17 cellular contexts compared by ENCODE assay signal in genomic region chr20:57243480-57244220, GRCh38. TPM values are rescaled to one million over a fixed set of nuclear protein-coding genes. Genes with fewer than 3 reads are reported as not detected.
A peak's percentile ranks its signal among the peaks of the same experiment; 100 is the strongest.
DNase-seq lines count a peak whose midpoint lies in the region; ATAC-seq and TF ChIP-seq lines count a peak whose summit lies in the region.
"Had no signal": no experiment of that assay in that cellular context is flagged by ENCODE, and none has a peak within 500 bp of the region (broad histone marks: within the 10 kb centered on the region; RNA-seq: fewer than 3 reads in every experiment).

No MANE protein-coding gene starts in this region.

- H3K4me1 ChIP-seq in right atrium auricular region (peaks cover 0 to 3% of the 10 kb centered on the region in 2 donors), urinary bladder (ENCODE audit: insufficient read depth) (no peaks in the 10 kb centered on the region)

- no peaks in the 10 kb centered on the region for H3K4me1 Mint-ChIP-seq in activated naive CD8-positive, alpha-beta T cell treated with anti-CD3 and anti-CD28 coated beads, Interleukin-2, amount 50 U/mL, for 24 hours
- H3K4me1 Mint-ChIP-seq: activated T-helper 17 cell treated with anti-CD3 and anti-CD28 coated beads, Interleukin-2, amount 50 U/mL, for 72 hours had no signal

- H3K36me3 ChIP-seq in right atrium auricular region (no peaks in the 10 kb centered on the region), urinary bladder (ENCODE audit: insufficient read depth) (no peaks in the 10 kb centered on the region)
- H3K36me3 ChIP-seq: heart left ventricle had no signal

- H3K4me3 ChIP-seq in right atrium auricular region: no peak overlapping the region
- no peak overlapping the region for H3K4me3 ChIP-seq in urinary bladder (ENCODE audit: low read depth, low read length)
- H3K4me3 ChIP-seq: heart left ventricle had no signal

- ATAC-seq in Right ventricle myocardium superior (ENCODE audit: poor library complexity): peak; percentile 36
- no peak for ATAC-seq in activated naive CD8-positive, alpha-beta T cell treated with anti-CD3 and anti-CD28 coated beads, Interleukin-2, amount 50 U/mL, for 24 hours
- ATAC-seq in HG02981 (IDR thresholded peaks at IDR 0.05; ENCODE audit: unreplicated experiment): no peak
- ATAC-seq: activated T-helper 17 cell treated with anti-CD3 and anti-CD28 coated beads, Interleukin-2, amount 50 U/mL, for 72 hours; CD8-positive, alpha-beta T cell had no signal

- DNase-seq in Right ventricle myocardium superior (no peak), right atrium auricular region (ENCODE audit: low spot score) (no peak), SW480 (ENCODE audit: low spot score) (peak; percentile 57), kidney glomerular epithelial cell (lab: John Stamatoyannopoulos, UW) (peak; percentile 64), NCI-H446 treated with DMSO at 0.1 percent for 48 hours (lab: John Stamatoyannopoulos, UW) (no peak)
- no peak for DNase-seq in activated naive CD8-positive, alpha-beta T cell treated with anti-CD3 and anti-CD28 coated beads, Interleukin-2, amount 50 U/mL, for 24 hours
- DNase-seq: ACHN; amniotic stem cell; CD8-positive, alpha-beta T cell; heart left ventricle; NCI-H2107; NK-92 treated with Interleukin-12 subunit alpha and Interleukin-12 subunit beta, amount 100 ng/mL, for 24 hours; stimulated activated CD4-positive, alpha-beta T cell treated with anti-CD3 and anti-CD28 coated beads, Interleukin-15, amount 100 ng/mL, for 24 hours had no signal

- H3K27ac ChIP-seq in right atrium auricular region: peak overlapping the region in 1 of 2 donors; percentile 70
- peak overlapping the region; percentile 47 for H3K27ac ChIP-seq in urinary bladder (ENCODE audit: low read depth)
- H3K27ac ChIP-seq: heart left ventricle had no signal

- H3K4me3 Mint-ChIP-seq in activated naive CD8-positive, alpha-beta T cell treated with anti-CD3 and anti-CD28 coated beads, Interleukin-2, amount 50 U/mL, for 24 hours: no peak overlapping the region
- H3K4me3 Mint-ChIP-seq: activated T-helper 17 cell treated with anti-CD3 and anti-CD28 coated beads, Interleukin-2, amount 50 U/mL, for 72 hours; CD8-positive, alpha-beta T cell had no signal

- H3K9me3 Mint-ChIP-seq in activated naive CD8-positive, alpha-beta T cell treated with anti-CD3 and anti-CD28 coated beads, Interleukin-2, amount 50 U/mL, for 24 hours: peaks cover 6% of the 10 kb centered on the region
- H3K9me3 Mint-ChIP-seq: activated T-helper 17 cell treated with anti-CD3 and anti-CD28 coated beads, Interleukin-2, amount 50 U/mL, for 72 hours; CD8-positive, alpha-beta T cell had no signal

- intact Hi-C loops in Right ventricle myocardium superior (cut with DNase I): no loop called here

- H3K27ac Mint-ChIP-seq in activated naive CD8-positive, alpha-beta T cell treated with anti-CD3 and anti-CD28 coated beads, Interleukin-2, amount 50 U/mL, for 24 hours: no peak overlapping the region
- H3K27ac Mint-ChIP-seq: activated T-helper 17 cell treated with anti-CD3 and anti-CD28 coated beads, Interleukin-2, amount 50 U/mL, for 72 hours; CD8-positive, alpha-beta T cell had no signal

- TF ChIP-seq CTCF in right atrium auricular region (IDR thresholded peaks at IDR 0.05): no peak

- H3K36me3 Mint-ChIP-seq in activated naive CD8-positive, alpha-beta T cell treated with anti-CD3 and anti-CD28 coated beads, Interleukin-2, amount 50 U/mL, for 24 hours (ENCODE audit: low read depth): no peaks in the 10 kb centered on the region
- H3K36me3 Mint-ChIP-seq: CD8-positive, alpha-beta T cell had no signal

- H3K27me3 Mint-ChIP-seq in activated naive CD8-positive, alpha-beta T cell treated with anti-CD3 and anti-CD28 coated beads, Interleukin-2, amount 50 U/mL, for 24 hours: peaks cover 10% of the 10 kb centered on the region

- 79% methylated on average over 17 of the region's 17 CpGs for WGBS in urinary bladder

- H3K27me3 ChIP-seq in right atrium auricular region: no peaks in the 10 kb centered on the region

- H3K9me3 ChIP-seq in right atrium auricular region: no peaks in the 10 kb centered on the region

RNA-seq across cellular contexts. Expression of gene BMP7, which starts 22.8 kb away (rescaled TPM):
- total RNA-seq in Right ventricle myocardium superior (23.2 TPM), right atrium auricular region (10 to 100 TPM; 15.1 to 23.0 TPM), urinary bladder (12.1 TPM)
- polyA plus RNA-seq in urinary bladder: 8.5 TPM
- total RNA-seq: activated T-helper 17 cell treated with anti-CD3 and anti-CD28 coated beads, Interleukin-2, amount 50 U/mL, for 72 hours; CD8-positive, alpha-beta T cell; HT-29 had no signal

Comparison
In these comparisons a context has a peak if more than half of its experiments do, and no peak if none do; other contexts are left out.
1. DNase-seq: peak in SW480 (single experiment) and kidney glomerular epithelial cell (single experiment); none in Right ventricle myocardium superior (single experiment), right atrium auricular region (single experiment), activated naive CD8-positive, alpha-beta T cell treated with anti-CD3 and anti-CD28 coated beads, Interleukin-2, amount 50 U/mL, for 24 hours (single experiment) and NCI-H446 treated with DMSO at 0.1 percent for 48 hours (single experiment).